ENCODE assay signal across 7 cellular contexts in the genomic region with DNA sequence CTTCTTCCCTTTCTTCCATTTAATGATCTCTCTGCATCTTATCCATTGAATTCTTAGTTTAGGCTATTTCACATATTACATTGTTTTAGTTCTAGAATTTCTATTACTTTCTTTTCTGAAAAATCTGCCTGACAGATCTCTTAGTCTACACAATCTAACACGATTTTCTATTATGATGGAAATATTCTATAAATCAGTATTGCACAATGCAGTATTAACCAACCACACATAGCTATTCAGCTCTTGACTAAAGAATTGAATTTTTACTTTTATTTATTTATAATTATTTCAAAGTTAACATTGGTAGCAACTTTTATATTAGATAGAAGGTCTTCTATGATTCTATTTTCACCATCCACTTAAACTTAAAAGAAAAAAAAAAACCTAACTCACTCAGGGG.
"Had no signal": no experiment of that assay in that cellular context is flagged by ENCODE, and none has a peak within 500 bp of the region (broad histone marks: within the 10 kb centered on the region; RNA-seq: fewer than 3 reads in every experiment).

No MANE protein-coding gene starts in this region.

- H3K4me3 ChIP-seq: GM12878 had no signal

- ATAC-seq: GM12878 had no signal

- FAIRE-seq: G401.6, GM12878, GM12891, GM12892, GM19239 had no signal

- DNase-seq: GDM1, GF-D8 had no signal
